ENCODE assay signal across 2 cellular contexts in genomic region chr1:25073640-25074270, GRCh38.
TF ChIP-seq lines count a peak whose summit lies in the region.

No MANE protein-coding gene starts in this region.

TF ChIP-seq in IMR-90, 13 proteins besides CTCF, POLR2A, EP300 and RAD21:
- 0 out of 2 replicates have a peak, but pooled peaks have one; percentile 4 for TF ChIP-seq MAFK (IDR thresholded peaks at IDR 0.05; ENCODE audit: low read depth, low read length)
- TF ChIP-seq USF2 (IDR thresholded peaks at IDR 0.05; ENCODE audit: low read depth, low read length): no peak

TF ChIP-seq in HepG2, 621 proteins besides CTCF, POLR2A, EP300 and RAD21:
- TF ChIP-seq MED13 (CRISPR knock-in tag; IDR thresholded peaks at IDR 0.05): no peak
- peak in 1 of 2 experiments; percentile 48; a peak in 3 of 4 replicates for TF ChIP-seq MAFK (conservative IDR thresholded peaks at IDR 0.05 in 1 of 2, IDR thresholded peaks at IDR 0.05 in 1 of 2; ENCODE audit: low read length in 2 of 2)
- 0 out of 2 replicates have a peak, but pooled peaks have one; percentile 17 for TF ChIP-seq MAFF (IDR thresholded peaks at IDR 0.05; ENCODE audit: low read depth, low read length)
- TF ChIP-seq NR1H2 (CRISPR knock-in tag; IDR thresholded peaks at IDR 0.05; ENCODE audit: borderline replicate concordance, low read depth): no peak
